Comparison of ENCODE assay signal across 11 cellular contexts in the genomic region with DNA sequence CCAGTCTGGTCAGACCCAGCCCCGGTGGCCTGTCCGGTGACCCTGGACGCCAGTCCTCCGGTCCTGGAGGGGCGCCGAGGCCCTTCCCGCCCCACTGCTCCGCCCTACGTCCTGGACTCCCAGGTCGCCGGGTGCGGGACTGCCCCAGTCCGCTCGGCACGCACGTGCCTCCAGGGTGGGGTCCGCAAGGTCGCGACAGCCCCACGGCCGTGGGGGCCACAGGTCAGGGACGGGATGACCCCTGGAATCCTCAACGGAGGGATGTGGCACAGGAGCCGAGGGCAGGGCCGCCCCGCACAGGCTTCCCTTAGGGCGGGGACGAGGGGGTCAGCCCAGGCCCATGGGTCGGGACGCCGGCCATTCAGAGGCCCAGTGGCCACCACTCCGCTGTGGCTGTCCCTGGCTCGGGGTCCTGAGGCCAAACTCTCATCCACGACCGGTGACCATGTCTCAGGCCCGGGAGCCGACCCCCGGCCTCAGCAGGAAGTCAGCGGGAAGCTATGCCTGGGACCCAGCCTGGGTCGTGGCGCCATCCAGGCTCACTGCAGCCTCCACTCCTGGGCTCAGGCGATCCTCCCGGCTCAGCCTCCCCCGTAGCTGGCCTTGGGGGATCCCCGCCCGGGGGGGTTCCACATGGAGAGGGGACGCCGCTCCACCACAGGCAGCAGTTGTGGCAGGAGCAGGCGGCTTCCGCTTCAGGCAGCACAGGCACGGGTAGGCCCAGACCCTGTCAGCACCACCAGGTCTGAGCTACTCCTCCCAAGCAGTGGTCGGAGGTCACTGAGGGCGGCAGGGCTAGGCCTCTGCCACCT. TPM values are rescaled to one million over a fixed set of nuclear protein-coding genes. Genes with fewer than 3 reads are reported as not detected.
DNase-seq lines count a peak whose midpoint lies in the region; ATAC-seq and TF ChIP-seq lines count a peak whose summit lies in the region.
"Had no signal": no experiment of that assay in that cellular context is flagged by ENCODE, and none has a peak within 500 bp of the region (broad histone marks: within the 10 kb centered on the region; RNA-seq: fewer than 3 reads in every experiment).

No MANE protein-coding gene starts in this region.

- POLR2A ChIA-PET in HEK293 (lab: Yijun Ruan, JAX): interaction anchor here (1.6 kb wide), 1 partner anchor 20 kb away, joined by 4 read pairs; no protein-coding TSS in a partner anchor

- peaks cover 5% of the 10 kb centered on the region for H3K36me3 Mint-ChIP-seq in chondrocyte (ENCODE audit: low read depth)

- H3K4me3 Mint-ChIP-seq in chondrocyte (ENCODE audit: unreplicated experiment): peak overlapping the region; percentile 53
- H3K4me3 Mint-ChIP-seq: T-helper 1 cell treated with Interleukin-12 subunit alpha and Interleukin-12 subunit beta and Interleukin-4 antibody, amounts not matched to agents 30 μg/mL and 1 μg/mL, for 36 hours had no signal

- 58 to 69% (median 63%) methylated on average over 9 to 53 of the region's 53 CpGs for WGBS in spleen, 5 donors

- H3K4me1 ChIP-seq in HEK293 (ENCODE audit: control insufficient read depth, insufficient read depth, low read length): no peaks in the 10 kb centered on the region
- H3K4me1 ChIP-seq in spleen: peaks cover 0 to 71% (median 28%) of the 10 kb centered on the region in 6 donors
- H3K4me1 ChIP-seq: pancreas had no signal

- TF ChIP-seq CTCF in HEK293 (tag by site-specific recombination; IDR thresholded peaks at IDR 0.05) (no peak), chondrocyte (IDR thresholded peaks at IDR 0.05) (no peak), spleen (IDR thresholded peaks at IDR 0.05 in 8 of 11, conservative IDR thresholded peaks at IDR 0.05 in 3 of 11) (no peak)

- H3K9me3 ChIP-seq in HEK293 (ENCODE audit: control insufficient read depth, insufficient read depth, low read depth, low read length) (no peaks in the 10 kb centered on the region), spleen (no peaks in the 10 kb centered on the region)
- H3K9me3 ChIP-seq: pancreas had no signal

- TF ChIP-seq POLR2A in spleen (IDR thresholded peaks at IDR 0.05): no peak

- H3K4me1 Mint-ChIP-seq in chondrocyte (ENCODE audit: low read depth): peaks cover 7% of the 10 kb centered on the region

- H3K4me3 ChIP-seq in HEK293 (ENCODE audit: low read depth, low read length) (no peak overlapping the region), spleen (peak overlapping the region; percentile 27 to 76 (median 44))

- no peak for ATAC-seq in activated CD4-positive, CD25-positive, alpha-beta regulatory T cell treated with anti-CD3 and anti-CD28 coated beads, Interleukin-2, amount 50 U/mL, for 24 hours
- ATAC-seq: HCT116 had no signal

- H3K36me3 ChIP-seq in HEK293 (ENCODE audit: control insufficient read depth in 2 of 2, insufficient read depth in 1 of 2, low read length in 2 of 2) (peaks cover 0 to 73% of the 10 kb centered on the region in 2 experiments; a peak in 1 of 3 replicates), spleen (peaks cover 0 to 53% (median 24%) of the 10 kb centered on the region in 6 donors)

- no peaks in the 10 kb centered on the region for H3K27me3 ChIP-seq in layer of hippocampus (ENCODE audit: control insufficient read depth, insufficient read depth, low read length)
- peaks cover 0 to 20% (median 0%) of the 10 kb centered on the region in 7 donors for H3K27me3 ChIP-seq in spleen (replicated peaks in 1 of 7)
- H3K27me3 ChIP-seq: pancreas had no signal

- H3K27ac Mint-ChIP-seq in chondrocyte (ENCODE audit: unreplicated experiment): no peak overlapping the region
- H3K27ac Mint-ChIP-seq: T-helper 1 cell treated with Interleukin-12 subunit alpha and Interleukin-12 subunit beta and Interleukin-4 antibody, amounts not matched to agents 30 μg/mL and 1 μg/mL, for 36 hours had no signal

- no peaks in the 10 kb centered on the region for H3K27me3 Mint-ChIP-seq in chondrocyte (ENCODE audit: low read depth)

- no peaks in the 10 kb centered on the region for H3K9me3 Mint-ChIP-seq in chondrocyte (ENCODE audit: low read depth)
- H3K9me3 Mint-ChIP-seq: T-helper 1 cell treated with Interleukin-12 subunit alpha and Interleukin-12 subunit beta and Interleukin-4 antibody, amounts not matched to agents 30 μg/mL and 1 μg/mL, for 36 hours had no signal

- DNase-seq in chondrocyte (ENCODE audit: low spot score) (no peak), spleen (peak; percentile 87), HuH-7.5 (ENCODE audit: low spot score) (no peak)
- DNase-seq in effector CD4-positive, alpha-beta T cell: no peak
- no peak for DNase-seq in stimulated activated CD4-positive, alpha-beta T cell treated with anti-CD3 and anti-CD28 coated beads, Interleukin-1b, Interleukin-23, amount 100 ng/mL, for 48 hours

- intact Hi-C loops in spleen (cut with DNase I; ENCODE audit: low total_unique reads): no loop called here

- H3K27ac ChIP-seq in HEK293 (ENCODE audit: extremely low read depth, low read depth, low read length) (no peak overlapping the region), layer of hippocampus (ENCODE audit: low read depth, low read length) (peak overlapping the region; percentile 80), spleen (peak overlapping the region in 7 of 8 donors; percentile 17 to 73 (median 46))
- H3K27ac ChIP-seq: pancreas had no signal

- CTCF ChIA-PET in HEK293 (lab: Yijun Ruan, JAX): no interaction called here

TF ChIP-seq in HEK293, 187 proteins besides CTCF, POLR2A, EP300 and RAD21:
- no peak for TF ChIP-seq ZNF433 (tag by site-specific recombination; IDR thresholded peaks at IDR 0.05; ENCODE audit: low read depth)
- no peak for TF ChIP-seq ZNF19 (tag by site-specific recombination; IDR thresholded peaks at IDR 0.05; ENCODE audit: low read depth)
- TF ChIP-seq, protein P1, sequence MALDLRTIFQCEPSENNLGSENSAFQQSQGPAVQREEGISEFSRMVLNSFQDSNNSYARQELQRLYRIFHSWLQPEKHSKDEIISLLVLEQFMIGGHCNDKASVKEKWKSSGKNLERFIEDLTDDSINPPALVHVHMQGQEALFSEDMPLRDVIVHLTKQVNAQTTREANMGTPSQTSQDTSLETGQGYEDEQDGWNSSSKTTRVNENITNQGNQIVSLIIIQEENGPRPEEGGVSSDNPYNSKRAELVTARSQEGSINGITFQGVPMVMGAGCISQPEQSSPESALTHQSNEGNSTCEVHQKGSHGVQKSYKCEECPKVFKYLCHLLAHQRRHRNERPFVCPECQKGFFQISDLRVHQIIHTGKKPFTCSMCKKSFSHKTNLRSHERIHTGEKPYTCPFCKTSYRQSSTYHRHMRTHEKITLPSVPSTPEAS (tag by site-specific recombination; IDR thresholded peaks at IDR 0.05): no peak
- 0 out of 2 replicates have a peak, but pooled peaks have one; percentile 26 for TF ChIP-seq GLIS2 (tag by site-specific recombination; IDR thresholded peaks at IDR 0.05)
- TF ChIP-seq BCL11B (tag by site-specific recombination; IDR thresholded peaks at IDR 0.05; ENCODE audit: low read depth): peak; percentile 71; the same call in 1 of the 2 replicates
- TF ChIP-seq RBAK (tag by site-specific recombination; IDR thresholded peaks at IDR 0.05): no peak
- no peak for TF ChIP-seq ZNF571 (tag by site-specific recombination; IDR thresholded peaks at IDR 0.05)
- TF ChIP-seq KLF8 (tag by site-specific recombination; IDR thresholded peaks at IDR 0.05): 0 out of 2 replicates have a peak, but pooled peaks have one; percentile 17
- no peak for TF ChIP-seq REPIN1 (tag by site-specific recombination; IDR thresholded peaks at IDR 0.05; ENCODE audit: low read depth)
- TF ChIP-seq ZBTB8A (tag by site-specific recombination; IDR thresholded peaks at IDR 0.05): no peak
- TF ChIP-seq ZNF530 (tag by site-specific recombination; IDR thresholded peaks at IDR 0.05; ENCODE audit: low read depth): no peak
TF ChIP-seq in HEK293: peak in this region for 3.

RNA-seq across cellular contexts. Expression of a gene that starts 0.6 kb away (rescaled TPM):
- 3.6 to 6.1 TPM (median 5.8 TPM) in 3 replicates for total RNA-seq in chondrocyte
- total RNA-seq in spleen: 1 to 10 TPM in 6 of 7 donors, not detected in 1; 2.3 to 5.3 (median 2.7) TPM
- polyA plus RNA-seq in spleen: 1 to 10 TPM in 2 of 3 donors, under 1 TPM in 1; 0.39 to 2.2 (median 1.5) TPM

RNA-seq across cellular contexts. Expression of a gene that starts 29.1 kb away (rescaled TPM):
- total RNA-seq in chondrocyte (29.9 to 39.6 TPM (median 34.6 TPM) in 3 replicates), spleen (10 to 100 TPM; 11.3 to 25.7 (median 17.8) TPM)
- polyA plus RNA-seq in spleen: 10 to 100 TPM; 13.4 to 29.0 (median 14.3) TPM

RNA-seq across cellular contexts. Expression of a gene that starts 33.6 kb away (rescaled TPM):
- 99.7 to 129 TPM (median 100 TPM) in 3 replicates for total RNA-seq in chondrocyte
- 100 to 1,000 TPM in 5 of 7 donors, 10 to 100 TPM in 2; 86.7 to 168 (median 111) TPM for total RNA-seq in spleen
- 100 to 1,000 TPM in 1 of 3 donors, 10 to 100 TPM in 2; 89.2 to 121 (median 90.4) TPM for polyA plus RNA-seq in spleen

RNA-seq across cellular contexts. Expression of a gene that starts 58.9 kb away (rescaled TPM):
- total RNA-seq in chondrocyte (23.3 to 32.6 TPM (median 24.8 TPM) in 3 replicates), spleen (1 to 10 TPM; 2.2 to 8.8 (median 5.6) TPM)
- polyA plus RNA-seq in spleen: 1 to 10 TPM; 2.2 to 4.4 (median 3.4) TPM
